Comparison of ENCODE assay signal across 2 cellular contexts in genomic region chr12:123794027-123794426, GRCh38.
TF ChIP-seq lines count a peak whose summit lies in the region.

No MANE protein-coding gene starts in this region.

TF ChIP-seq in HCT116, 20 proteins besides CTCF, POLR2A, EP300 and RAD21 (continued from another document):
- no peak for TF ChIP-seq ZBTB33 (IDR thresholded peaks at IDR 0.05; ENCODE audit: extremely low read depth, insufficient replicate concordance, low read length)

TF ChIP-seq in K562, 482 proteins besides CTCF, POLR2A, EP300 and RAD21:
- TF ChIP-seq CEBPG (CRISPR knock-in tag; IDR thresholded peaks at IDR 0.05) (no peak), CEBPG (tag; conservative IDR thresholded peaks at IDR 0.05 in 1 of 2, IDR thresholded peaks at IDR 0.05 in 1 of 2) (peak in 1 of 2 experiments; percentile 76; a peak in 2 of 4 replicates), ZFP30 (CRISPR knock-in tag; IDR thresholded peaks at IDR 0.05; ENCODE audit: borderline replicate concordance) (no peak), ATF3 (IDR thresholded peaks at IDR 0.05) (0 out of 2 replicates have a peak, but pooled peaks have one; percentile 13), ATF3 (CRISPR knock-in tag; conservative IDR thresholded peaks at IDR 0.05) (no peak), CEBPB (tag; IDR thresholded peaks at IDR 0.05) (peak; percentile 71)
